8 cellular contexts compared by ENCODE assay signal in genomic region chr6:129709909-129710721, GRCh38. TPM values are rescaled to one million over a fixed set of nuclear protein-coding genes. Genes with fewer than 3 reads are reported as not detected.
DNase-seq lines count a peak whose midpoint lies in the region; ATAC-seq, FAIRE-seq and TF ChIP-seq lines count a peak whose summit lies in the region.

Gene ARHGAP18 (minus strand): TSS chr6:129710177. CDS start chr6:129710136, 41 bp downstream.

- H3K4me3 ChIP-seq in gastroesophageal sphincter: peak within 1 kb of the TSS; percentile 56 to 63

- no peaks in the 10 kb centered on the region for H3K9me3 ChIP-seq in gastroesophageal sphincter

- no peaks in the 10 kb centered on the region for H3K27me3 ChIP-seq in gastroesophageal sphincter

- TF ChIP-seq EP300 in gastroesophageal sphincter (IDR thresholded peaks at IDR 0.05): no peak

- H3K36me3 ChIP-seq in gastroesophageal sphincter: no peaks in the 10 kb centered on the region

- ATAC-seq in GM21381 (IDR thresholded peaks at IDR 0.05; ENCODE audit: unreplicated experiment) (peak; percentile 95), gastroesophageal sphincter (peak; percentile 95)

- peak within 1 kb of the TSS; percentile 43 to 78 (median 76) for H3K27ac ChIP-seq in gastroesophageal sphincter

- TF ChIP-seq POLR2A in gastroesophageal sphincter (IDR thresholded peaks at IDR 0.05): peak; percentile 32 to 33

- no peak for TF ChIP-seq CTCF in gastroesophageal sphincter (IDR thresholded peaks at IDR 0.05)

- H3K4me1 ChIP-seq in gastroesophageal sphincter: peaks cover 0 to 23% (median 3%) of the 10 kb centered on the region in 3 donors

- DNase-seq in DMS 273 (lab: John Stamatoyannopoulos, UW; ENCODE audit: unreplicated experiment) (peak; percentile 83), HTR-8/SVneo (ENCODE audit: insufficient read length, low spot score) (peak; percentile 85), SIG-M5 (lab: John Stamatoyannopoulos, UW) (peak; percentile 48), non-pigmented ciliary epithelial cell (ENCODE audit: low read depth) (peak; percentile 73), superior temporal gyrus (ENCODE audit: extremely low spot score) (peak; percentile 58)
- peak; percentile 75 for DNase-seq in activated naive CD4-positive, alpha-beta T cell treated with Interleukin-2 at 50 U/mL for 16 hours

- WGBS in gastroesophageal sphincter (ENCODE audit: low coverage in 1 of 2), 2 donors: 6 to 7% methylated on average over 13 to 17 of the region's 28 CpGs

- peak; percentile 73 for FAIRE-seq in HTR-8/SVneo (lab: Jason Lieb, UNC)

RNA-seq across cellular contexts. Expression of gene ARHGAP18, which starts in this region (rescaled TPM):
- 10 to 100 TPM in 2 of 4 donors, 1 to 10 TPM in 2; 2.8 to 15.0 (median 9.4) TPM for total RNA-seq in gastroesophageal sphincter

Comparison
In these comparisons a context has a peak if more than half of its experiments do, and no peak if none do; other contexts are left out.
1. Peak in every context shown above with its lines: DNase-seq, ATAC-seq, H3K4me3 ChIP-seq and H3K27ac ChIP-seq.